ENCODE assay signal across 17 cellular contexts in the genomic region with DNA sequence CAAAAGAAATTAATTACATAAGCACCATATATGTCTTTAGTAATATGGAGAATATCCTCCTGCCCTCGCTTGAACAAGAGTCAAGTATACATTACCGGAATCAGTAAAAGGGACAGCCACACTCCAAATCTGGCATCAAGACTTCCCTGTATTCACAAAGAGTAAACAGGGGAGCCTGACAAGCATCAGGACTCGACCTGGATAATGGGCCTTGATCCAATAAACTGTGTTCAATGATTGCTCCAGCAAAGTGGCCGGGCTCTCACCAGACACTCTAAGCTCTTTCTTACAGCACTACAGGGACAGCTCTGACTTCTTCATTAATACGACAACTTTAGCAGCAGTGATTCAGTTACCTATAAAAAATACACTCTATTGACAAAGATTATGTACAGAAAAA.
"Had no signal": no experiment of that assay in that cellular context is flagged by ENCODE, and none has a peak within 500 bp of the region (broad histone marks: within the 10 kb centered on the region; RNA-seq: fewer than 3 reads in every experiment).

No MANE protein-coding gene starts in this region.

- H3K9me3 ChIP-seq: adrenal gland, lower lobe of right lung, right lobe of liver had no signal

- H3K36me3 ChIP-seq: adrenal gland, lower lobe of right lung, right lobe of liver had no signal

- H3K4me3 ChIP-seq: adrenal gland, lower lobe of right lung, right lobe of liver, smooth muscle cell had no signal

- H3K27me3 ChIP-seq: adrenal gland, right lobe of liver had no signal

- H3K27ac ChIP-seq: adrenal gland, epithelial cell of prostate, lower lobe of right lung, right lobe of liver had no signal

- DNase-seq: activated CD4-positive, alpha-beta T cell treated with anti-CD3 and anti-CD28 coated beads for 4 hours; activated CD8-positive, alpha-beta T cell treated with anti-CD3 and anti-CD28 coated beads for 36 hours; activated effector memory CD4-positive, alpha-beta T cell treated with Interleukin-2 at 50 U/mL for 16 hours; activated T-cell treated with anti-CD3 and anti-CD28 coated beads, Interleukin-2, amount 50 U/mL, for 4 hours; adrenal gland; dermis blood vessel endothelial cell; effector memory CD8-positive, alpha-beta T cell; foreskin melanocyte; immature natural killer cell; left cardiac atrium; lower lobe of right lung; right lobe of liver; stimulated activated CD4-positive, alpha-beta T cell treated with anti-CD3 and anti-CD28 coated beads, Interleukin-4, amount 100 ng/mL, for 4 hours; stimulated activated CD8-positive, alpha-beta memory T cell treated with anti-CD3 and anti-CD28 coated beads, Interleukin-4, amount 100 ng/mL, for 48 hours; stimulated activated naive CD4-positive, alpha-beta T cell treated with Interleukin-2 at 50 U/mL for 16 hours had no signal

- H3K4me1 ChIP-seq: adrenal gland, lower lobe of right lung, right lobe of liver had no signal

- ATAC-seq: activated CD8-positive, alpha-beta T cell treated with anti-CD3 and anti-CD28 coated beads for 36 hours; activated T-cell treated with anti-CD3 and anti-CD28 coated beads, Interleukin-2, amount 50 U/mL, for 4 hours; effector memory CD8-positive, alpha-beta T cell; left cardiac atrium; lower lobe of right lung; right lobe of liver had no signal
